In genomic region chr6:56241106-56241812, GRCh38 we compare ENCODE assay signal across 17 cellular contexts. TPM values are rescaled to one million over a fixed set of nuclear protein-coding genes. Genes with fewer than 3 reads are reported as not detected.
DNase-seq lines count a peak whose midpoint lies in the region; FAIRE-seq and TF ChIP-seq lines count a peak whose summit lies in the region.
"Had no signal": no experiment of that assay in that cellular context is flagged by ENCODE, and none has a peak within 500 bp of the region (broad histone marks: within the 10 kb centered on the region; RNA-seq: fewer than 3 reads in every experiment).

No MANE protein-coding gene starts in this region.

- H3K4me2 ChIP-seq in H1 (ENCODE audit: insufficient read depth in 1 of 2, low read depth in 2 of 2, low read length in 2 of 2), result no peak overlapping the region

- FAIRE-seq in H1 (lab: Jason Lieb, UNC), result peak; percentile 39

- no peak overlapping the region for H4K5ac ChIP-seq in H1 (ENCODE audit: insufficient read length, low read depth, low read length)

- H3K18ac ChIP-seq in H1 (ENCODE audit: extremely low read depth, low read length), result no peak overlapping the region; the same call in 1 of the 2 replicates

- H3K36me3 ChIP-seq in H1 (ENCODE audit: control insufficient read depth in 2 of 4, insufficient read depth in 4 of 4, low read length in 3 of 4) (no peaks in the 10 kb centered on the region), testis (ENCODE audit: low read depth, missing control alignments) (no peaks in the 10 kb centered on the region)
- H3K36me3 ChIP-seq: ovary had no signal

- H3K56ac ChIP-seq in H1 (replicated peaks; ENCODE audit: insufficient read length, low read depth, low read length), result no peak overlapping the region

- H3K27me3 ChIP-seq in H1 (replicated peaks in 1 of 4; ENCODE audit: control insufficient read depth in 3 of 4, extremely low read depth in 1 of 4, insufficient read depth in 3 of 4, low read length in 3 of 4), result no peaks in the 10 kb centered on the region
- no peaks in the 10 kb centered on the region for H3K27me3 ChIP-seq in testis
- H3K27me3 ChIP-seq: ovary had no signal

- H3K27ac ChIP-seq in H1 (ENCODE audit: low read depth, low read length) (no peak overlapping the region), testis (peak overlapping the region; percentile 56 to 64)
- H3K27ac ChIP-seq: ovary, RWPE1 had no signal

- no peaks in the 10 kb centered on the region for H3K79me2 ChIP-seq in H1 (ENCODE audit: control insufficient read depth in 1 of 2, insufficient read depth in 2 of 2, low read length in 2 of 2)

- H2BK12ac ChIP-seq in H1 (ENCODE audit: low read depth, low read length), result no peak overlapping the region

- H3K23me2 ChIP-seq in H1 (ENCODE audit: low read depth, low read length), result no peaks in the 10 kb centered on the region

- no peaks in the 10 kb centered on the region for H3K36me3 Mint-ChIP-seq in CD14-positive monocyte
- H3K36me3 Mint-ChIP-seq: activated CD8-positive, alpha-beta memory T cell treated with anti-CD3 and anti-CD28 coated beads, Interleukin-2, amount 10 ng/mL, durations not matched to agents 7 days and 5 days had no signal

- no peak overlapping the region for H2BK5ac ChIP-seq in H1 (ENCODE audit: low read depth, low read length)

- POLR2A ChIA-PET in H1 (lab: Charles Lee; ENCODE audit: partially characterized antibody), result no interaction called here

- TF ChIP-seq POLR2A in H1 (IDR thresholded peaks at IDR 0.05; ENCODE audit: control extremely low read depth in 1 of 2, low read depth in 2 of 2, low read length in 2 of 2) (no peak), testis (IDR thresholded peaks at IDR 0.05) (no peak)

- no peaks in the 10 kb centered on the region for H3K9me3 Mint-ChIP-seq in CD14-positive monocyte
- H3K9me3 Mint-ChIP-seq: T-helper 1 cell treated with Interleukin-12 subunit alpha and Interleukin-12 subunit beta and Interleukin-4 antibody, amounts not matched to agents 30 μg/mL and 1 μg/mL, for 36 hours had no signal

- no peaks in the 10 kb centered on the region for H3K9me3 ChIP-seq in H1 (ENCODE audit: insufficient read depth in 2 of 2, low read depth in 1 of 2, low read length in 1 of 2)
- H3K9me3 ChIP-seq in testis, result no peaks in the 10 kb centered on the region
- H3K9me3 ChIP-seq: ovary had no signal

- H3K4me1 Mint-ChIP-seq in CD14-positive monocyte, result peaks cover 18% of the 10 kb centered on the region
- H3K4me1 Mint-ChIP-seq: activated CD8-positive, alpha-beta memory T cell treated with anti-CD3 and anti-CD28 coated beads, Interleukin-2, amount 10 ng/mL, durations not matched to agents 7 days and 5 days had no signal

- no peaks in the 10 kb centered on the region for H3K79me1 ChIP-seq in H1 (ENCODE audit: low read depth, low read length)

- no peak overlapping the region for H3K4me3 Mint-ChIP-seq in CD14-positive monocyte
- H3K4me3 Mint-ChIP-seq: activated CD8-positive, alpha-beta memory T cell treated with anti-CD3 and anti-CD28 coated beads, Interleukin-2, amount 10 ng/mL, durations not matched to agents 7 days and 5 days; T-helper 1 cell treated with Interleukin-12 subunit alpha and Interleukin-12 subunit beta and Interleukin-4 antibody, amounts not matched to agents 30 μg/mL and 1 μg/mL, for 36 hours had no signal

- no peak overlapping the region for H2BK20ac ChIP-seq in H1 (ENCODE audit: low read length)

- H3K23ac ChIP-seq in H1 (ENCODE audit: insufficient read length), result no peak overlapping the region

- TF ChIP-seq RAD21 in H1 (IDR thresholded peaks at IDR 0.05 in 1 of 2, conservative IDR thresholded peaks at IDR 0.05 in 1 of 2; ENCODE audit: low read depth in 2 of 2, low read length in 2 of 2), result no peak

- H3K27me3 Mint-ChIP-seq in CD14-positive monocyte (ENCODE audit: low read depth in 3 of 3), result peaks cover 0 to 4% (median 3%) of the 10 kb centered on the region in 3 donors
- H3K27me3 Mint-ChIP-seq: activated CD8-positive, alpha-beta memory T cell treated with anti-CD3 and anti-CD28 coated beads, Interleukin-2, amount 10 ng/mL, durations not matched to agents 7 days and 5 days had no signal

- no peak overlapping the region for H3K9ac ChIP-seq in H1 (replicated peaks in 1 of 4; ENCODE audit: extremely low read depth in 1 of 4, low read depth in 3 of 4, low read length in 3 of 4)

- H4K91ac ChIP-seq in H1 (replicated peaks; ENCODE audit: insufficient read length, low read length), result no peak overlapping the region

- H3K14ac ChIP-seq in H1 (ENCODE audit: insufficient read length), result no peak overlapping the region

- no peak overlapping the region for H2AFZ ChIP-seq in H1 (ENCODE audit: low read length)

- H3K4me3 ChIP-seq in H1 (ENCODE audit: extremely low read depth in 1 of 4, insufficient read depth in 2 of 4, low read depth in 3 of 4, low read length in 4 of 4) (no peak overlapping the region), testis (no peak overlapping the region)
- H3K4me3 ChIP-seq: ovary had no signal

- H3K4ac ChIP-seq in H1 (replicated peaks; ENCODE audit: insufficient read length, low read depth, low read length), result no peak overlapping the region

- DNase-seq in NCI-H1105 (lab: John Stamatoyannopoulos, UW) (peak; percentile 88), NCI-H345 treated with DMSO at 0.1 percent for 48 hours (lab: John Stamatoyannopoulos, UW; ENCODE audit: unreplicated experiment) (peak; percentile 63), H1 (ENCODE audit: low read depth in 1 of 2, low spot score in 2 of 2) (no peak), testis (peak; percentile 17), germinal center (ENCODE audit: low spot score) (no peak), GOT3 (lab: John Stamatoyannopoulos, UW) (no peak), CD14-positive monocyte (ENCODE audit: low spot score) (no peak)
- DNase-seq: activated CD8-positive, alpha-beta memory T cell treated with anti-CD3 and anti-CD28 coated beads, Interleukin-2, amount 10 ng/mL, durations not matched to agents 7 days and 5 days; activated naive CD4-positive, alpha-beta T cell; AML-193; kidney glomerular epithelial cell; NCI-H1048; NCI-H82; ovary; stimulated activated naive CD4-positive, alpha-beta T cell had no signal

- H2AK5ac ChIP-seq in H1 (ENCODE audit: low read depth, low read length), result no peak overlapping the region

- whole genome bisulfite sequencing in H1 (ENCODE audit: extremely low coverage in 1 of 2, insufficient coverage in 1 of 2, insufficient read length in 1 of 2, insufficient replicate concordance in 2 of 2, low coverage in 1 of 2, low lambda C conversion rate in 2 of 2, missing lambda C conversion rate in 1 of 2), 2 experiments, result 97% methylated on average over 5 of the region's 5 CpGs; no CpG with 5 or more reads in 1 of the 2 experiments
- WGBS in testis, 2 donors, result 52 to 57% methylated on average over 5 of the region's 5 CpGs

- H3K4me1 ChIP-seq in H1 (replicated peaks in 1 of 4; ENCODE audit: control insufficient read depth in 3 of 4, insufficient read depth in 4 of 4, low read length in 3 of 4), result peaks cover 0 to 15% (median 8%) of the 10 kb centered on the region in 4 experiments; a peak in 3 of 7 replicates
- H3K4me1 ChIP-seq in testis, result peaks cover 6% of the 10 kb centered on the region

- TF ChIP-seq CTCF in H1 (IDR thresholded peaks at IDR 0.05; ENCODE audit: control extremely low read depth in 1 of 3, insufficient read depth in 1 of 3, low read depth in 1 of 3, low read length in 3 of 3) (no peak), testis (IDR thresholded peaks at IDR 0.05) (no peak), CD14-positive monocyte (IDR thresholded peaks at IDR 0.05) (no peak)

- TF ChIP-seq EP300 in H1 (IDR thresholded peaks at IDR 0.05; ENCODE audit: borderline replicate concordance in 1 of 2, low read depth in 2 of 2, low read length in 2 of 2), result no peak

- CTCF ChIA-PET in H1 (lab: Charles Lee; ENCODE audit: partially characterized antibody), result no interaction called here

- no peak overlapping the region for H4K8ac ChIP-seq in H1 (ENCODE audit: extremely low read depth, insufficient read depth, low read length)

- intact Hi-C loops in testis (cut with DNase I; ENCODE audit: low total_unique reads) (no loop called here), CD14-positive monocyte (cut with micrococcal nuclease) (no loop called here)

- H2BK15ac ChIP-seq in H1 (ENCODE audit: low read length), result no peak overlapping the region

- H2BK120ac ChIP-seq in H1 (replicated peaks; ENCODE audit: low read depth, low read length), result no peak overlapping the region

- H4K20me1 ChIP-seq in H1 (replicated peaks in 1 of 2; ENCODE audit: control insufficient read depth in 1 of 2, insufficient read depth in 2 of 2, low read length in 2 of 2), result no peaks in the 10 kb centered on the region

- no peak overlapping the region for H3K27ac Mint-ChIP-seq in CD14-positive monocyte
- H3K27ac Mint-ChIP-seq: activated CD8-positive, alpha-beta memory T cell treated with anti-CD3 and anti-CD28 coated beads, Interleukin-2, amount 10 ng/mL, durations not matched to agents 7 days and 5 days; T-helper 1 cell treated with Interleukin-12 subunit alpha and Interleukin-12 subunit beta and Interleukin-4 antibody, amounts not matched to agents 30 μg/mL and 1 μg/mL, for 36 hours had no signal

TF ChIP-seq in H1, 55 proteins besides CTCF, POLR2A, EP300 and RAD21 (continues in another document):
- TF ChIP-seq PHF8 (conservative IDR thresholded peaks at IDR 0.05; ENCODE audit: low read depth, low read length) (no peak), ATF3 (IDR thresholded peaks at IDR 0.05; ENCODE audit: insufficient read depth, low read depth, low read length) (no peak), HDAC2 (IDR thresholded peaks at IDR 0.05; ENCODE audit: borderline replicate concordance in 1 of 2, low read depth in 2 of 2, low read length in 2 of 2) (no peak), SRF (IDR thresholded peaks at IDR 0.05; ENCODE audit: low read depth, low read length) (no peak), HDAC6 (IDR thresholded peaks at IDR 0.05; ENCODE audit: low read depth, low read length) (no peak), POLR2AphosphoS5 (IDR thresholded peaks at IDR 0.05; ENCODE audit: low read depth, low read length) (no peak), CEBPB (IDR thresholded peaks at IDR 0.05; ENCODE audit: low read depth, low read length) (no peak)

RNA-seq across cellular contexts. Expression of gene COL21A1, which starts 6.1 kb away (rescaled TPM):
- 3.1 and 3.4 TPM in 2 replicates for total RNA-seq in H1 (2021; fragmentation: NEBNext Ultra II Directional; extraction: Animal tissue kit (Norgen Biotek cat#: 25700))
- polyA plus RNA-seq in H1 (2011; rRNA removed) (0.75 and 1.6 TPM in 2 replicates), testis (ENCODE audit: insufficient read depth, low read depth, low replicate concordance) (7.1 TPM), CD14-positive monocyte (not detected)
- 2.4 TPM for polyA plus RNA-seq in H1 (2011; cell fraction: cytosol; rRNA removed)
- polyA plus RNA-seq in H1 (2011; cell fraction: nucleus; rRNA removed), result 3.2 TPM
- polyA plus RNA-seq in H1 (2012, experiment 1 of 2), result 1.7 to 7.5 TPM (median 3.7 TPM) in 4 replicates
- polyA plus RNA-seq in H1 (2012, experiment 2 of 2), result 0.25 TPM
- 10.4 TPM for polyA plus RNA-seq in H1 (2013, experiment 1 of 2)
- polyA plus RNA-seq in H1 (2013, experiment 2 of 2), result 11.4 TPM
- polyA minus RNA-seq in H1 (2011; rRNA and poly(A)+ RNA removed), result 3.1 and 3.4 TPM in 2 replicates
- 3.4 TPM for polyA minus RNA-seq in H1 (2011; cell fraction: cytosol; rRNA and poly(A)+ RNA removed)
- polyA minus RNA-seq in H1 (2011; cell fraction: nucleus; rRNA and poly(A)+ RNA removed), result 4.6 TPM
- total RNA-seq in testis, result 10 to 100 TPM in 1 of 2 donors, 1 to 10 TPM in 1; 6.6 to 10.5 TPM
- total RNA-seq: activated CD8-positive, alpha-beta memory T cell treated with anti-CD3 and anti-CD28 coated beads, Interleukin-2, amount 10 ng/mL, durations not matched to agents 7 days and 5 days had no signal

Comparison
In these comparisons a context has a peak if more than half of its experiments do, and no peak if none do; other contexts are left out.
1. DNase-seq: peak in NCI-H1105 (single experiment), NCI-H345 treated with DMSO at 0.1 percent for 48 hours (single experiment) and testis (single experiment); none in H1 (0 of 2), germinal center (single experiment), GOT3 (single experiment) and CD14-positive monocyte (single experiment).